In genomic region chr3:14617508-14618023, GRCh38 we compare ENCODE assay signal across 23 cellular contexts. TPM values are rescaled to one million over a fixed set of nuclear protein-coding genes. Genes with fewer than 3 reads are reported as not detected.
A peak's percentile ranks its signal among the peaks of the same experiment; 100 is the strongest.
DNase-seq lines count a peak whose midpoint lies in the region; ATAC-seq and TF ChIP-seq lines count a peak whose summit lies in the region.
"Had no signal": no experiment of that assay in that cellular context is flagged by ENCODE, and none has a peak within 500 bp of the region (broad histone marks: within the 10 kb centered on the region; RNA-seq: fewer than 3 reads in every experiment).

No MANE protein-coding gene starts in this region.

- no peak overlapping the region for H3K4me3 Mint-ChIP-seq in Calu3 (ENCODE audit: low read depth, unreplicated experiment)
- H3K4me3 Mint-ChIP-seq: CD4-positive, alpha-beta T cell; T-helper 17 cell had no signal

- WGBS in mesendoderm (ENCODE audit: extremely low coverage, insufficient coverage, low lambda C conversion rate) = no CpG with 5 or more reads among the region's 6 CpGs

- no peak overlapping the region for H3K9ac ChIP-seq in PC-3 (ENCODE audit: low read length)
- H3K9ac ChIP-seq in mesendoderm (ENCODE audit: low read length) = no peak overlapping the region
- H3K9ac ChIP-seq: BLaER1 had no signal

- peaks cover 61% of the 10 kb centered on the region for H3K27me3 Mint-ChIP-seq in Calu3 (ENCODE audit: unreplicated experiment)

- H3K27me3 ChIP-seq in PC-3 (ENCODE audit: low read length) (no peaks in the 10 kb centered on the region), mesendoderm (ENCODE audit: insufficient read depth, low read length, poor library complexity) (no peaks in the 10 kb centered on the region)
- H3K27me3 ChIP-seq: BLaER1 had no signal

- intact Hi-C loops in PC-3 (cut with micrococcal nuclease) = no loop called here
- intact Hi-C loops in Calu3 (cut with micrococcal nuclease; ENCODE audit: unreplicated experiment) = no loop called here

- H3K23ac ChIP-seq in mesendoderm (ENCODE audit: low read length) = no peak overlapping the region

- H3K4me2 ChIP-seq in PC-3 (ENCODE audit: low read length) (no peak overlapping the region), mesendoderm (ENCODE audit: low read length) (no peak overlapping the region)
- H3K4me2 ChIP-seq: BLaER1 had no signal

- H2BK5ac ChIP-seq in mesendoderm (ENCODE audit: low read length) = no peak overlapping the region

- H3K18ac ChIP-seq in mesendoderm (ENCODE audit: low read length) = no peak overlapping the region

- H2AFZ ChIP-seq in PC-3 (ENCODE audit: low read length) = no peak overlapping the region

- H3K9me3 Mint-ChIP-seq in Calu3 (ENCODE audit: low read depth, unreplicated experiment) = peaks cover 3% of the 10 kb centered on the region
- H3K9me3 Mint-ChIP-seq: CD4-positive, alpha-beta T cell had no signal

- no peak overlapping the region for H2BK120ac ChIP-seq in mesendoderm (ENCODE audit: low read depth, low read length)

- TF ChIP-seq CTCF in PC-3 (conservative IDR thresholded peaks at IDR 0.05; ENCODE audit: low read depth, low read length) (no peak), VCaP (conservative IDR thresholded peaks at IDR 0.05) (no peak), Calu3 (IDR thresholded peaks at IDR 0.05; ENCODE audit: unreplicated experiment) (no peak)

- H3K36me3 Mint-ChIP-seq in Calu3 (ENCODE audit: insufficient read depth, unreplicated experiment) = no peaks in the 10 kb centered on the region

- H3K9me3 ChIP-seq in PC-3 (ENCODE audit: low read length) = no peaks in the 10 kb centered on the region
- H3K9me3 ChIP-seq: BLaER1 had no signal

- H3K4me3 ChIP-seq in PC-3 (ENCODE audit: low read length) (no peak overlapping the region), mesendoderm (ENCODE audit: low read length) (no peak overlapping the region)
- H3K4me3 ChIP-seq: BLaER1 had no signal

- no peaks in the 10 kb centered on the region for H3F3A ChIP-seq in PC-3 (ENCODE audit: low read length, unreplicated experiment)

- no peak overlapping the region for H4K5ac ChIP-seq in mesendoderm (ENCODE audit: low read length)

- POLR2A ChIA-PET in PC-3 (lab: Charles Lee; ENCODE audit: unreplicated experiment) = no interaction called here

- H3K79me1 ChIP-seq in mesendoderm (ENCODE audit: low read length) = no peaks in the 10 kb centered on the region

- no peak overlapping the region for H3K27ac Mint-ChIP-seq in Calu3 (ENCODE audit: unreplicated experiment)
- H3K27ac Mint-ChIP-seq: CD4-positive, alpha-beta T cell; T-helper 17 cell had no signal

- H3K27ac ChIP-seq in PC-3 (ENCODE audit: low read length) (no peak overlapping the region), VCaP (peak overlapping the region; percentile 93), mesendoderm (ENCODE audit: low read depth, low read length) (no peak overlapping the region)
- H3K27ac ChIP-seq: BLaER1 had no signal

- H3K36me3 ChIP-seq in PC-3 (ENCODE audit: low read depth, low read length) (no peaks in the 10 kb centered on the region), mesendoderm (ENCODE audit: control insufficient read depth, insufficient read depth, low read length) (no peaks in the 10 kb centered on the region)
- H3K36me3 ChIP-seq: BLaER1 had no signal

- no peaks in the 10 kb centered on the region for H3K4me1 Mint-ChIP-seq in Calu3 (ENCODE audit: low read depth, unreplicated experiment)
- H3K4me1 Mint-ChIP-seq: T-helper 17 cell had no signal

- no TSS peak for BruUV-seq in PC-3 (replicated peaks; lab: Mats Ljungman, UMichigan)
- BruUV-seq in Calu3 (replicated peaks; lab: Mats Ljungman, UMichigan) = no TSS peak

- H3K79me2 ChIP-seq in PC-3 (ENCODE audit: low read length) (no peaks in the 10 kb centered on the region), mesendoderm (ENCODE audit: control insufficient read depth, insufficient read depth, low read length) (no peaks in the 10 kb centered on the region)

- no peak overlapping the region for H2BK15ac ChIP-seq in mesendoderm (replicated peaks; ENCODE audit: low read depth)

- peaks cover 5% of the 10 kb centered on the region; the same call in 1 of the 2 replicates for H3K4me1 ChIP-seq in PC-3 (ENCODE audit: insufficient read depth, low read length)
- no peaks in the 10 kb centered on the region for H3K4me1 ChIP-seq in mesendoderm (ENCODE audit: control insufficient read depth, low read depth, low read length)
- H3K4me1 ChIP-seq: BLaER1 had no signal

- H3K56ac ChIP-seq in mesendoderm (ENCODE audit: low read length) = no peak overlapping the region

- no peaks in the 10 kb centered on the region for H4K20me1 ChIP-seq in PC-3 (ENCODE audit: low read length)
- H4K20me1 ChIP-seq: BLaER1 had no signal

- H2AK5ac ChIP-seq in mesendoderm (ENCODE audit: low read length) = no peak overlapping the region

- ATAC-seq in PC-3 (peak; percentile 15; the same call in 1 of the 2 replicates), GM21619 (IDR thresholded peaks at IDR 0.05; ENCODE audit: unreplicated experiment) (no peak)
- ATAC-seq: Right ventricle myocardium inferior, T-helper 17 cell had no signal

- CTCF ChIA-PET in PC-3 (lab: Charles Lee) (no interaction called here), Calu3 (lab: Charles Lee) (interaction anchor here (1.1 to 1.2 kb wide), 2 partner anchors 11 to 23 kb away, joined by 3 read pairs; no protein-coding TSS in a partner anchor)

- H4K8ac ChIP-seq in mesendoderm (ENCODE audit: low read depth, low read length) = no peak overlapping the region

- DNase-seq in GDM1 (lab: John Stamatoyannopoulos, UW) = peak; percentile 1
- DNase-seq in PC-3 = no peak
- DNase-seq in mesendoderm = peak; percentile 54
- no peak for DNase-seq in central memory CD4-positive, alpha-beta T cell
- DNase-seq in Calu3 = no peak
- DNase-seq in NCI-H1694 (lab: John Stamatoyannopoulos, UW) = no peak
- DNase-seq: ACHN; CD4-positive, alpha-beta T cell; COR-L47; GOT3; Kasumi-1; MM.1S; NCI-H1092; NCI-H1436; NCI-H2029; NCI-H510A treated with DMSO at 0.1 percent for 48 hours; NCI-H748 treated with DMSO at 0.1 percent for 48 hours; T-helper 17 cell had no signal

- H3K9me2 ChIP-seq in PC-3 (replicated peaks; ENCODE audit: low read length) = no peaks in the 10 kb centered on the region

- H3K4ac ChIP-seq in mesendoderm (ENCODE audit: low read depth, low read length) = no peak overlapping the region

RNA-seq across cellular contexts. Expression of gene CCDC174, which starts 34.0 kb away (rescaled TPM):
- total RNA-seq in PC-3 (2014; rRNA removed) = 8.2 and 16.1 TPM in 2 replicates
- polyA plus RNA-seq in mesendoderm (2013, experiment 1 of 2) = 12.3 TPM
- 11.5 TPM for polyA plus RNA-seq in mesendoderm (2013, experiment 2 of 2)
- 17.9 and 21.1 TPM in 2 replicates for total RNA-seq in Calu3 (2022)

RNA-seq across cellular contexts. Expression of gene C3orf20, which starts 57.4 kb away (rescaled TPM):
- total RNA-seq in PC-3 (2014; rRNA removed) = not detected in 2 replicates
- polyA plus RNA-seq in mesendoderm (2013, experiment 1 of 2) = not detected
- not detected for polyA plus RNA-seq in mesendoderm (2013, experiment 2 of 2)
- 0.28 and 0.39 TPM in 2 replicates for total RNA-seq in Calu3 (2022)
- total RNA-seq: Right ventricle myocardium inferior, SK-MEL-5 had no signal

Comparison
In these comparisons a context has a peak if more than half of its experiments do, and no peak if none do; other contexts are left out.
1. DNase-seq: peak in GDM1 (single experiment) and mesendoderm (single experiment); none in PC-3 (single experiment), central memory CD4-positive, alpha-beta T cell (single experiment), Calu3 (single experiment) and NCI-H1694 (single experiment).